ENCODE assay signal across 8 cellular contexts in genomic region chr3:183158552-183159006, GRCh38. TPM values are rescaled to one million over a fixed set of nuclear protein-coding genes. Genes with fewer than 3 reads are reported as not detected.
A peak's percentile ranks its signal among the peaks of the same experiment; 100 is the strongest.
DNase-seq lines count a peak whose midpoint lies in the region; ATAC-seq and TF ChIP-seq lines count a peak whose summit lies in the region.

No MANE protein-coding gene starts in this region.

- no peak for TF ChIP-seq POLR2A in gastrocnemius medialis (IDR thresholded peaks at IDR 0.05)

- no peak overlapping the region for H3K27ac ChIP-seq in gastrocnemius medialis

- H3K27me3 ChIP-seq in adipocyte (replicated peaks; ENCODE audit: control insufficient read depth, insufficient read depth, low read length) (peaks cover 45% of the 10 kb centered on the region), gastrocnemius medialis (peaks cover 0 to 19% (median 17%) of the 10 kb centered on the region in 3 donors)

- peak; percentile 58 for ATAC-seq in GM21360 (IDR thresholded peaks at IDR 0.05; ENCODE audit: unreplicated experiment)
- ATAC-seq in HG03520 (IDR thresholded peaks at IDR 0.05; ENCODE audit: unreplicated experiment) = peak; percentile 58
- ATAC-seq in gastrocnemius medialis = no peak

- H3K9ac ChIP-seq in adipocyte (ENCODE audit: low read length) = no peak overlapping the region

- no peak for TF ChIP-seq CTCF in gastrocnemius medialis (IDR thresholded peaks at IDR 0.05 in 4 of 5, conservative IDR thresholded peaks at IDR 0.05 in 1 of 5)

- in situ Hi-C loops in gastrocnemius medialis (cut with MboI; ENCODE audit: low sequenced_read_pairs in 4 of 4) = no loop called here

- peak; percentile 79 for DNase-seq in ELR (ENCODE audit: low read depth)
- peak; percentile 32 for DNase-seq in adipocyte (ENCODE audit: low read depth)
- peak in 2 of 3 donors; percentile 21 to 31 for DNase-seq in stimulated activated CD4-positive, alpha-beta T cell treated with anti-CD3 and anti-CD28 coated beads, TNF-alpha, amount 100 ng/mL, for 48 hours (ENCODE audit: low read depth in 3 of 3)
- DNase-seq in SK-N-DZ (ENCODE audit: low spot score) = no peak
- DNase-seq in gastrocnemius medialis = no peak
- no peak for DNase-seq in cerebellar cortex (ENCODE audit: low spot score)

- H3K4me1 ChIP-seq in adipocyte (ENCODE audit: control insufficient read depth, insufficient read depth, low read length) (no peaks in the 10 kb centered on the region), gastrocnemius medialis (no peaks in the 10 kb centered on the region)

- no peaks in the 10 kb centered on the region for H3K36me3 ChIP-seq in adipocyte (ENCODE audit: control insufficient read depth, insufficient read depth, low read length, severe bottlenecking)
- no peaks in the 10 kb centered on the region for H3K36me3 ChIP-seq in gastrocnemius medialis

- no peaks in the 10 kb centered on the region for H3K9me3 ChIP-seq in adipocyte (ENCODE audit: control insufficient read depth, low read length)
- no peaks in the 10 kb centered on the region for H3K9me3 ChIP-seq in gastrocnemius medialis

- intact Hi-C loops in gastrocnemius medialis (cut with DNase I; ENCODE audit: low total_unique reads) = no loop called here

- H3K4me3 ChIP-seq in adipocyte (ENCODE audit: low read length) (no peak overlapping the region), gastrocnemius medialis (no peak overlapping the region)

RNA-seq across cellular contexts. Expression of gene LAMP3, which starts 4.0 kb away (rescaled TPM):
- polyA plus RNA-seq in SK-N-DZ (2014; cell fraction: cytosol; rRNA removed) = not detected in 2 replicates
- not detected in 2 replicates for polyA plus RNA-seq in SK-N-DZ (2014; cell fraction: nucleus; rRNA removed)
- total RNA-seq in gastrocnemius medialis = not detected

RNA-seq across cellular contexts. Expression of gene MCCC1, which starts 59.3 kb away (rescaled TPM):
- polyA plus RNA-seq in SK-N-DZ (2014; cell fraction: cytosol; rRNA removed) = 25.1 and 29.0 TPM in 2 replicates
- 26.4 and 39.8 TPM in 2 replicates for polyA plus RNA-seq in SK-N-DZ (2014; cell fraction: nucleus; rRNA removed)
- 10 to 100 TPM; 11.5 to 24.5 (median 20.6) TPM for total RNA-seq in gastrocnemius medialis

Comparison
In these comparisons a context has a peak if more than half of its experiments do, and no peak if none do; other contexts are left out.
1. DNase-seq: peak in ELR (single experiment), adipocyte (single experiment) and stimulated activated CD4-positive, alpha-beta T cell treated with anti-CD3 and anti-CD28 coated beads, TNF-alpha, amount 100 ng/mL, for 48 hours (2 of 3); none in SK-N-DZ (single experiment), gastrocnemius medialis (0 of 2) and cerebellar cortex (single experiment).
2. ATAC-seq: peak in GM21360 (single experiment) and HG03520 (single experiment); none in gastrocnemius medialis (0 of 2).